8 cellular contexts compared by ENCODE assay signal in the genomic region with DNA sequence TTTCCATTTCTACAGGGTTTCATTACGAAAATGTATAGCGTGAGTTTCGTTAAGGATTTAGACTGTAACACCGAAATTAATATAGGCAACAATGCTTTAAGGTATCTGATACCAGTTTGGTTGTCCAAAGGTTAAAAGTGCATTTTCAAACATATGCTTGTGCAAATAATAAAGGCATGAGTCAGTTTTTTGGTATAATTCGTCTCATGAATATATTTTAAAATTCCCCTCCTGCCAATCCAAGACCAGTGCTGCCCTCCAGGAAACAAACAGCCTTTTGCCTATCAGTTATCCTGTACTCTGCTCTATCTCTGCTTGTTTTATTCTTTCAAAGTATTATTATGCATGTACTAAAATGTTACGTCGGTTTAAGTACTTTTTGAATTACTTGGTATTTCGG. TPM values are rescaled to one million over a fixed set of nuclear protein-coding genes. Genes with fewer than 3 reads are reported as not detected.
A peak's percentile ranks its signal among the peaks of the same experiment; 100 is the strongest.
DNase-seq lines count a peak whose midpoint lies in the region; ATAC-seq and TF ChIP-seq lines count a peak whose summit lies in the region.

No MANE protein-coding gene starts in this region.

- DNase-seq in activated T-cell treated with anti-CD3 and anti-CD28 coated beads, Interleukin-2, amount 50 U/mL, for 72 hours, result no peak
- no peak for DNase-seq in activated T-cell treated with anti-CD3 and anti-CD28 coated beads, Interleukin-2, amount 50 U/mL, for 1 hour
- no peak for DNase-seq in activated naive CD8-positive, alpha-beta T cell treated with anti-CD3 and anti-CD28 coated beads, Interleukin-2, amount 10 ng/mL, durations not matched to agents 7 days and 5 days
- no peak for DNase-seq in kidney epithelial cell (ENCODE audit: low read depth)
- no peak for DNase-seq in tibial artery
- no peak for DNase-seq in stimulated activated CD4-positive, alpha-beta T cell treated with anti-CD3 and anti-CD28 coated beads, Interleukin-12 subunit alpha, Interleukin-12 subunit beta, amount 100 ng/mL, for 4 hours
- DNase-seq in NCI-H345 treated with DMSO at 0.1 percent for 48 hours (lab: John Stamatoyannopoulos, UW; ENCODE audit: unreplicated experiment), result no peak
- DNase-seq in posterior vena cava (ENCODE audit: low spot score), result no peak

- ATAC-seq in activated T-cell treated with anti-CD3 and anti-CD28 coated beads, Interleukin-2, amount 50 U/mL, for 72 hours (replicated peaks in 1 of 2), result no peak
- no peak for ATAC-seq in activated naive CD8-positive, alpha-beta T cell treated with anti-CD3 and anti-CD28 coated beads, Interleukin-2, amount 10 ng/mL, durations not matched to agents 7 days and 5 days (ENCODE audit: low read depth)

- H3K36me3 Mint-ChIP-seq in activated T-cell treated with anti-CD3 and anti-CD28 coated beads, Interleukin-2, amount 50 U/mL, for 72 hours (ENCODE audit: insufficient read depth in 2 of 2), result peaks cover 0 to 4% of the 10 kb centered on the region in 2 donors
- H3K36me3 Mint-ChIP-seq in activated naive CD8-positive, alpha-beta T cell treated with anti-CD3 and anti-CD28 coated beads, Interleukin-2, amount 10 ng/mL, durations not matched to agents 7 days and 5 days, result peaks cover 18% of the 10 kb centered on the region

- peak overlapping the region; percentile 90 for H3K4me3 ChIP-seq in kidney epithelial cell (ENCODE audit: low read depth, low read length)
- peak overlapping the region; percentile 99 for H3K4me3 ChIP-seq in tibial artery

- intact Hi-C loops in tibial artery (cut with DNase I; ENCODE audit: low total_unique reads) (loop anchor here (5.0 kb wide), 1 partner anchor 247 kb away; a partner anchor contains a TSS), posterior vena cava (cut with DNase I) (loop anchor here in 1 of 2 donors (10.0 kb wide), 1 partner anchor 61 kb away; no protein-coding TSS in a partner anchor)

- peak overlapping the region; percentile 94 for H3K27ac Mint-ChIP-seq in activated T-cell treated with anti-CD3 and anti-CD28 coated beads, Interleukin-2, amount 50 U/mL, for 72 hours
- H3K27ac Mint-ChIP-seq in activated naive CD8-positive, alpha-beta T cell treated with anti-CD3 and anti-CD28 coated beads, Interleukin-2, amount 10 ng/mL, durations not matched to agents 7 days and 5 days, result peak overlapping the region; percentile 89

- H3K9me3 Mint-ChIP-seq in activated T-cell treated with anti-CD3 and anti-CD28 coated beads, Interleukin-2, amount 50 U/mL, for 72 hours, result no peaks in the 10 kb centered on the region
- H3K9me3 Mint-ChIP-seq in activated naive CD8-positive, alpha-beta T cell treated with anti-CD3 and anti-CD28 coated beads, Interleukin-2, amount 10 ng/mL, durations not matched to agents 7 days and 5 days, result no peaks in the 10 kb centered on the region

- TF ChIP-seq CTCF in kidney epithelial cell (IDR thresholded peaks at IDR 0.05; ENCODE audit: insufficient read depth, low read length, poor library complexity, severe bottlenecking) (no peak), tibial artery (IDR thresholded peaks at IDR 0.05) (no peak)

- H3K27me3 ChIP-seq in kidney epithelial cell (ENCODE audit: control insufficient read depth, insufficient read depth, low read length) (no peaks in the 10 kb centered on the region), tibial artery (no peaks in the 10 kb centered on the region)

- H3K36me3 ChIP-seq in kidney epithelial cell (ENCODE audit: control insufficient read depth, insufficient read depth, low read length) (no peaks in the 10 kb centered on the region), tibial artery (no peaks in the 10 kb centered on the region)

- peak overlapping the region in 1 of 2 donors; percentile 97 for H3K27ac ChIP-seq in tibial artery

- H3K4me3 Mint-ChIP-seq in activated T-cell treated with anti-CD3 and anti-CD28 coated beads, Interleukin-2, amount 50 U/mL, for 72 hours, result peak overlapping the region; percentile 93 to 94
- peak overlapping the region; percentile 96 for H3K4me3 Mint-ChIP-seq in activated naive CD8-positive, alpha-beta T cell treated with anti-CD3 and anti-CD28 coated beads, Interleukin-2, amount 10 ng/mL, durations not matched to agents 7 days and 5 days

- peaks cover 71% of the 10 kb centered on the region for H3K4me1 Mint-ChIP-seq in activated T-cell treated with anti-CD3 and anti-CD28 coated beads, Interleukin-2, amount 50 U/mL, for 72 hours (ENCODE audit: low read depth)
- peaks cover 44% of the 10 kb centered on the region for H3K4me1 Mint-ChIP-seq in activated naive CD8-positive, alpha-beta T cell treated with anti-CD3 and anti-CD28 coated beads, Interleukin-2, amount 10 ng/mL, durations not matched to agents 7 days and 5 days

- no peaks in the 10 kb centered on the region for H3K9me3 ChIP-seq in tibial artery

- POLR2A ChIA-PET in activated naive CD8-positive, alpha-beta T cell treated with anti-CD3 and anti-CD28 coated beads, Interleukin-2, amount 10 ng/mL, durations not matched to agents 7 days and 5 days (lab: Charles Lee), result no interaction called here

- H3K27me3 Mint-ChIP-seq in activated T-cell treated with anti-CD3 and anti-CD28 coated beads, Interleukin-2, amount 50 U/mL, for 72 hours (ENCODE audit: low read depth), result no peaks in the 10 kb centered on the region
- H3K27me3 Mint-ChIP-seq in activated naive CD8-positive, alpha-beta T cell treated with anti-CD3 and anti-CD28 coated beads, Interleukin-2, amount 10 ng/mL, durations not matched to agents 7 days and 5 days, result no peaks in the 10 kb centered on the region

- H3K4me1 ChIP-seq in tibial artery, result peaks cover 0 to 49% (median 15%) of the 10 kb centered on the region in 4 donors

RNA-seq across cellular contexts. Expression of a gene that starts 2.0 kb away (rescaled TPM):
- 10 to 100 TPM; 24.0 to 33.3 TPM for total RNA-seq in activated T-cell treated with anti-CD3 and anti-CD28 coated beads, Interleukin-2, amount 50 U/mL, for 72 hours
- 10 to 100 TPM; 33.8 to 38.7 TPM for total RNA-seq in activated naive CD8-positive, alpha-beta T cell treated with anti-CD3 and anti-CD28 coated beads, Interleukin-2, amount 10 ng/mL, durations not matched to agents 7 days and 5 days
- 27.2 and 29.8 TPM in 2 replicates for total RNA-seq in kidney epithelial cell
- total RNA-seq in posterior vena cava, result 10 to 100 TPM; 20.9 to 36.0 TPM
